Comparison of ENCODE assay signal across 9 cellular contexts in genomic region chr11:55345306-55345705, GRCh38. TPM values are rescaled to one million over a fixed set of nuclear protein-coding genes. Genes with fewer than 3 reads are reported as not detected.
"Had no signal": no experiment of that assay in that cellular context is flagged by ENCODE, and none has a peak within 500 bp of the region (broad histone marks: within the 10 kb centered on the region; RNA-seq: fewer than 3 reads in every experiment).

No MANE protein-coding gene starts in this region.

- H3K9ac ChIP-seq: KMS-11 had no signal

- H2AFZ ChIP-seq: GM23338 had no signal

- H3K27ac Mint-ChIP-seq: GM23338, H9 had no signal

- H3K27ac ChIP-seq: KMS-11 had no signal

- H3K4me3 Mint-ChIP-seq: GM23338, H9 had no signal

- FAIRE-seq: H1, H54, HTR-8/SVneo had no signal

- ATAC-seq: GM23338 had no signal

- H3K4me1 Mint-ChIP-seq: GM23338, H9 had no signal

- DNase-seq: H9, HCEC 1CT, KBM-7 had no signal

- H3K4me3 ChIP-seq: GM23338 had no signal

- H3K4me2 ChIP-seq: GM23338, KMS-11 had no signal

RNA-seq across cellular contexts. Expression of gene OR4A16, which starts 2.3 kb away (rescaled TPM):
- total RNA-seq: GM23338, H1, H9, HT-29 had no signal
- polyA plus RNA-seq: GM23338, H1 had no signal

RNA-seq across cellular contexts. Expression of gene OR4A15, which starts 22.5 kb away (rescaled TPM):
- total RNA-seq: GM23338, H1, H9, HT-29 had no signal
- polyA plus RNA-seq: GM23338, H1 had no signal
